Comparison of ENCODE assay signal across 8 cellular contexts in the genomic region with DNA sequence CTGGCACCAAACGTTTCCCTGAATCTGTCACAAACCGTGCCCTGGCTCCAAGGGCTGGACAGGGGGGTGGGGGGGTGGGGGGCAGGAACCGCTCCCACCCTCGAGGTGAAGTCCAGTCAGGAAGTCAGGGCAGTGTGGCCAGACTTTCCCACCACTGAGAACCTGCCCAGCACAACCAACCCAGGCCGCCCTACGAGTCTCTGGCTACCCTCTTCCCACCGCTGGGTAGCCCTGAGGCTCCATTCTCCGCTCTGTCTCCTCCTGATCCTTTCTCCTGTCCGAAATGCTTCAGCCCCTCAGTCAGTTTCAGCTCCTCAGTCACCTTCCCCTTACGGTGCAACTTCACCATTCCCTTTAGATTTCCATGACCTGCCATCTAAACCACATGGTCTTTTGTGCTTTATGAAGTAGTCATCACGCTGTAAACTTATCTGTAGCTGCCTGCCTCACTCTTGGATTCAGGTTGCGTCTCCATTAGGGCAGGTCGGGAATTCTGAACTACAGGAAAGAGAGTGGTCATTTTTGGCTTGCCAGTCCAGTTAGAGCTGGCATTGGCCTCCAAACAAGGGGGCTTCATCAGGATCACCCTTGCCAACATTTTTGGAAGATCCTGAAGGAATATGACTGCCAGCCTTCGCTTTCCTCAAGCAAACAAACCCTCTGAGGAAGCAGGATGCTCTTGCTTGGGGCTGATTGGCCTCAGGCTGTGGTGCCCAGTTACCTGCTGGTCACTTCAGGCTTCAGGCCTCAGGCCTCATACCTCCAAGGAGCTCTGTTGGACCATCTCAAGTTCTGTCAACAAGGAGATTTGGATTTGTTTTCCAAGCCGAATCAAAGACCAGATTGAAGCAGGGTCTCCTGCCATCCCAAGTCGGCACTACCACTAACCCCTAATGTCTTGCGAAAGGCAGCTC. TPM values are rescaled to one million over a fixed set of nuclear protein-coding genes. Genes with fewer than 3 reads are reported as not detected.
A peak's percentile ranks its signal among the peaks of the same experiment; 100 is the strongest.
DNase-seq lines count a peak whose midpoint lies in the region; ATAC-seq and TF ChIP-seq lines count a peak whose summit lies in the region.

No MANE protein-coding gene starts in this region.

- H3K9me3 ChIP-seq in heart left ventricle = no peaks in the 10 kb centered on the region
- no peaks in the 10 kb centered on the region for H3K9me3 ChIP-seq in skeletal muscle satellite cell (replicated peaks; ENCODE audit: low read length)

- H3K4me1 ChIP-seq in heart left ventricle = peaks cover 6 to 43% (median 35%) of the 10 kb centered on the region in 12 donors
- H3K4me1 ChIP-seq in skeletal muscle satellite cell (ENCODE audit: control insufficient read depth, insufficient read depth, low read length) = peaks cover 21% of the 10 kb centered on the region

- TF ChIP-seq CTCF in WI38 (IDR thresholded peaks at IDR 0.05; ENCODE audit: low read depth, low read length) (no peak), heart left ventricle (IDR thresholded peaks at IDR 0.05) (no peak)

- peak overlapping the region; percentile 96 for H3K4me2 ChIP-seq in skeletal muscle satellite cell (ENCODE audit: low read length)

- H3K36me3 ChIP-seq in heart left ventricle (peaks cover 0 to 27% (median 24%) of the 10 kb centered on the region in 9 donors), skeletal muscle satellite cell (ENCODE audit: insufficient read depth, low read length) (peaks cover 26% of the 10 kb centered on the region)

- peak overlapping the region; percentile 95 for H3K9ac ChIP-seq in skeletal muscle satellite cell (ENCODE audit: low read depth, low read length)

- 71 to 79% (median 72%) methylated on average over 15 to 17 of the region's 17 CpGs for WGBS in heart left ventricle, 4 donors

- peak overlapping the region; percentile 88 for H3K4me3 ChIP-seq in WI38 (ENCODE audit: low read depth, low read length)
- H3K4me3 ChIP-seq in heart left ventricle = peak overlapping the region; percentile 51 to 98 (median 85)
- H3K4me3 ChIP-seq in skeletal muscle satellite cell (ENCODE audit: low read length) = peak overlapping the region; percentile 84

- TF ChIP-seq POLR2A in heart left ventricle (IDR thresholded peaks at IDR 0.05) = no peak

- DNase-seq in heart left ventricle = no peak
- no peak for DNase-seq in activated gamma-delta T cell (lab: John Stamatoyannopoulos, UW)
- DNase-seq in NCI-H2227 (lab: John Stamatoyannopoulos, UW; ENCODE audit: unreplicated experiment) = no peak
- no peak for DNase-seq in GOT3 (lab: John Stamatoyannopoulos, UW)

- H3K27me3 ChIP-seq in heart left ventricle (no peaks in the 10 kb centered on the region), skeletal muscle satellite cell (ENCODE audit: control insufficient read depth, insufficient read depth, low read length) (no peaks in the 10 kb centered on the region)

- peak; percentile 2 for ATAC-seq in GM21529 (IDR thresholded peaks at IDR 0.05; ENCODE audit: unreplicated experiment)
- ATAC-seq in heart left ventricle = peak; percentile 7 to 23 (median 8)
- no peak for ATAC-seq in GM18873 (IDR thresholded peaks at IDR 0.05; ENCODE audit: low FRiP score, unreplicated experiment)

- intact Hi-C loops in heart left ventricle (cut with DNase I) = loop anchor here (2.0 to 10.0 kb wide), 8 partner anchors 48 to 255 kb away; a partner anchor contains a TSS

- peak overlapping the region; percentile 75 to 99 (median 90) for H3K27ac ChIP-seq in heart left ventricle

RNA-seq across cellular contexts. Expression of a gene that starts 0.8 kb away (rescaled TPM):
- 10 to 100 TPM; 14.2 to 29.4 (median 16.7) TPM for total RNA-seq in heart left ventricle
- 10 to 100 TPM in 1 of 2 donors, 1 to 10 TPM in 1; 5.6 to 17.8 TPM for polyA plus RNA-seq in heart left ventricle
- 12.7 and 16.4 TPM in 2 replicates for total RNA-seq in skeletal muscle satellite cell (2012; rRNA removed)

RNA-seq across cellular contexts. Expression of a gene that starts 51.6 kb away (rescaled TPM):
- 10 to 100 TPM; 35.1 to 55.6 (median 43.1) TPM for total RNA-seq in heart left ventricle
- polyA plus RNA-seq in heart left ventricle = 10 to 100 TPM; 18.7 to 66.1 TPM
- 29.7 and 31.0 TPM in 2 replicates for total RNA-seq in skeletal muscle satellite cell (2012; rRNA removed)
